ENCODE assay signal across 2 cellular contexts in genomic region chr14:67408122-67408801, GRCh38. TPM values are rescaled to one million over a fixed set of nuclear protein-coding genes. Genes with fewer than 3 reads are reported as not detected.
"Had no signal": no experiment of that assay in that cellular context is flagged by ENCODE, and none has a peak within 500 bp of the region (broad histone marks: within the 10 kb centered on the region; RNA-seq: fewer than 3 reads in every experiment).

No MANE protein-coding gene starts in this region.

RNA-seq across cellular contexts. Expression of gene PLEK2, which starts 3.7 kb away (rescaled TPM):
- total RNA-seq: left ventricle myocardium superior, neural crest cell had no signal
